ENCODE assay signal across 9 cellular contexts in genomic region chr15:39172380-39173281, GRCh38.
DNase-seq lines count a peak whose midpoint lies in the region; TF ChIP-seq lines count a peak whose summit lies in the region.
"Had no signal": no experiment of that assay in that cellular context is flagged by ENCODE, and none has a peak within 500 bp of the region (broad histone marks: within the 10 kb centered on the region; RNA-seq: fewer than 3 reads in every experiment).

No MANE protein-coding gene starts in this region.

- no peaks in the 10 kb centered on the region for H3K36me3 Mint-ChIP-seq in activated CD4-positive, alpha-beta memory T cell treated with anti-CD3 and anti-CD28 coated beads, Interleukin-2, amount 10 ng/mL, durations not matched to agents 7 days and 5 days (ENCODE audit: low read depth)
- H3K36me3 Mint-ChIP-seq: activated naive CD8-positive, alpha-beta T cell treated with anti-CD3 and anti-CD28 coated beads, Interleukin-2, amount 10 ng/mL, durations not matched to agents 7 days and 5 days had no signal

- no peaks in the 10 kb centered on the region for H3K4me1 ChIP-seq in Peyer's patch

- POLR2A ChIA-PET in activated CD4-positive, alpha-beta memory T cell treated with anti-CD3 and anti-CD28 coated beads, Interleukin-2, amount 10 ng/mL, durations not matched to agents 7 days and 5 days (lab: Charles Lee), result no interaction called here

- H3K9me3 Mint-ChIP-seq in activated CD4-positive, alpha-beta memory T cell treated with anti-CD3 and anti-CD28 coated beads, Interleukin-2, amount 10 ng/mL, durations not matched to agents 7 days and 5 days, result no peaks in the 10 kb centered on the region
- H3K9me3 Mint-ChIP-seq: activated naive CD8-positive, alpha-beta T cell treated with anti-CD3 and anti-CD28 coated beads, Interleukin-2, amount 10 ng/mL, durations not matched to agents 7 days and 5 days had no signal

- no peaks in the 10 kb centered on the region for H3K9me3 ChIP-seq in Peyer's patch

- H3K4me3 ChIP-seq in Peyer's patch (peak overlapping the region in 1 of 4 donors; percentile 19), fibroblast of mammary gland (ENCODE audit: control insufficient read depth, low read depth, low read length) (no peak overlapping the region)

- H3K36me3 ChIP-seq in Peyer's patch, result no peaks in the 10 kb centered on the region

- no peaks in the 10 kb centered on the region for H3K27me3 ChIP-seq in Peyer's patch

- TF ChIP-seq CTCF in C4-2B (conservative IDR thresholded peaks at IDR 0.05), result no peak; the same call in none of the 2 replicates
- no peak for TF ChIP-seq CTCF in Peyer's patch (IDR thresholded peaks at IDR 0.05)
- TF ChIP-seq CTCF in fibroblast of mammary gland (conservative IDR thresholded peaks at IDR 0.05; ENCODE audit: control insufficient read depth, insufficient read depth, low read depth, low read length), result no peak

- H3K27ac ChIP-seq in C4-2B (peak overlapping the region; percentile 27; the same call in 1 of the 2 replicates), Peyer's patch (peak overlapping the region in 3 of 4 donors; percentile 6 to 64 (median 17))

- TF ChIP-seq POLR2A in Peyer's patch (IDR thresholded peaks at IDR 0.05), result no peak

- H3K4me1 Mint-ChIP-seq in activated CD4-positive, alpha-beta memory T cell treated with anti-CD3 and anti-CD28 coated beads, Interleukin-2, amount 10 ng/mL, durations not matched to agents 7 days and 5 days, result peaks cover 4% of the 10 kb centered on the region
- H3K4me1 Mint-ChIP-seq: activated naive CD8-positive, alpha-beta T cell treated with anti-CD3 and anti-CD28 coated beads, Interleukin-2, amount 10 ng/mL, durations not matched to agents 7 days and 5 days had no signal

- DNase-seq in Peyer's patch (no peak), fibroblast of mammary gland (ENCODE audit: low read depth) (peak; percentile 24), non-pigmented ciliary epithelial cell (ENCODE audit: low read depth) (peak; percentile 50), middle frontal gyrus (ENCODE audit: extremely low spot score, low spot score) (no peak), NCI-H1092 (lab: John Stamatoyannopoulos, UW) (no peak)
- no peak for DNase-seq in activated CD4-positive, alpha-beta memory T cell treated with anti-CD3 and anti-CD28 coated beads, Interleukin-2, amount 10 ng/mL, durations not matched to agents 7 days and 5 days
- no peak for DNase-seq in activated T-cell treated with anti-CD3 and anti-CD28 coated beads, Interleukin-2, amount 50 U/mL, for 48 hours
- DNase-seq: activated naive CD8-positive, alpha-beta T cell treated with anti-CD3 and anti-CD28 coated beads, Interleukin-2, amount 10 ng/mL, durations not matched to agents 7 days and 5 days had no signal

- CTCF ChIA-PET in activated CD4-positive, alpha-beta memory T cell treated with anti-CD3 and anti-CD28 coated beads, Interleukin-2, amount 10 ng/mL, durations not matched to agents 7 days and 5 days (lab: Charles Lee), result no interaction called here

- H3K4me3 Mint-ChIP-seq in activated CD4-positive, alpha-beta memory T cell treated with anti-CD3 and anti-CD28 coated beads, Interleukin-2, amount 10 ng/mL, durations not matched to agents 7 days and 5 days, result no peak overlapping the region
- H3K4me3 Mint-ChIP-seq: activated naive CD8-positive, alpha-beta T cell treated with anti-CD3 and anti-CD28 coated beads, Interleukin-2, amount 10 ng/mL, durations not matched to agents 7 days and 5 days had no signal

- H3K27me3 Mint-ChIP-seq in activated CD4-positive, alpha-beta memory T cell treated with anti-CD3 and anti-CD28 coated beads, Interleukin-2, amount 10 ng/mL, durations not matched to agents 7 days and 5 days, result peaks cover 21% of the 10 kb centered on the region

- H3K27ac Mint-ChIP-seq in activated CD4-positive, alpha-beta memory T cell treated with anti-CD3 and anti-CD28 coated beads, Interleukin-2, amount 10 ng/mL, durations not matched to agents 7 days and 5 days, result no peak overlapping the region
- H3K27ac Mint-ChIP-seq: activated naive CD8-positive, alpha-beta T cell treated with anti-CD3 and anti-CD28 coated beads, Interleukin-2, amount 10 ng/mL, durations not matched to agents 7 days and 5 days had no signal

Comparison
In these comparisons a context has a peak if more than half of its experiments do, and no peak if none do; other contexts are left out.
1. DNase-seq: peak in fibroblast of mammary gland (single experiment) and non-pigmented ciliary epithelial cell (single experiment); none in Peyer's patch (0 of 3), middle frontal gyrus (single experiment), activated CD4-positive, alpha-beta memory T cell treated with anti-CD3 and anti-CD28 coated beads, Interleukin-2, amount 10 ng/mL, durations not matched to agents 7 days and 5 days (single experiment), NCI-H1092 (single experiment) and activated T-cell treated with anti-CD3 and anti-CD28 coated beads, Interleukin-2, amount 50 U/mL, for 48 hours (0 of 2).